8 cellular contexts compared by ENCODE assay signal in the genomic region with DNA sequence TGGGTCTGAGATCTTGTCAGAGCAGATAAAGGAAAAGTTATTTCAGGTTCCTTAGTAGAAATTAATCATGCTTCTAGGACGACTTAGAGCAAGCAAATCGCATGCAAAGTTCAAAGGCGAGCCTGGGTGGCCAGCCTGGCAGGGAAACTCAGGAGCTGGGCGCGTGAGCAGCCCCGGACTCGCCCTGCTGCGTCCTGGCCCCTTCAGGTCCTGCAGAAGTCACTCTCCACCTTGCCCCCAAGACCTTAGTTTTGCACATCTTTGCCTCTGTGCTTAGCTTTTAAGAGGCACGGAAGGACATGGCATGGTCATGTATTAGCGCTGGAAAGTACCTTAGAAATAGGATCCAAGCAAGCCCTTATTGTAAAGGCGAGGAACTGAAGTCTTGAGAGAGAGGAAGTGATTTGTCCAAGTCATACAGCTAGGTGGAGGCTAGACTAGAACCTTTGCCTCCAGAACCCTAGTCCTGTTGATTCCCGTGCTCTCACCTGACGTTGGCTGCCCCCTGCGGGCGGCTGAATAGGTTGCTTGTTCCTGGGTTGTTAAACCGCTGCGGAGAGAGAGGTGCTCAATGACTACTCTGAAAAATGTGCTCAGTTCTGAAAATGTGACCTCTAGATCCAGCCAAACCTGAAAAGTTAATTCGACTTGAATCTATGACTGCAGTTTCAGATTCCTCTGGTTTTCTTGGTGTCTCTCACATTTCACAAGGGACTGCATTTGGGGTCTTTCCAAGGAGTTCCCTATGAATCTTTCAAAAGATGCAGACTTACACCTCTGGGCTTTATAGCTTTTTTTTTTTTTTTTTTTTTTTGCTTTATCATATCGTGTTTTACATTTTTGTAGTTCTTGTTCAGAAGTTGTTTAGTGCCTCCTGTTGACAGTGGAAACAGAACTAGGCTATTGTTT. TPM values are rescaled to one million over a fixed set of nuclear protein-coding genes. Genes with fewer than 3 reads are reported as not detected.
DNase-seq lines count a peak whose midpoint lies in the region; ATAC-seq, FAIRE-seq and TF ChIP-seq lines count a peak whose summit lies in the region.

No MANE protein-coding gene starts in this region.

- no peak for DNase-seq in AG09319 (ENCODE audit: extremely low read depth, low read depth)
- peak; percentile 74 for DNase-seq in NCI-H748 (lab: John Stamatoyannopoulos, UW; ENCODE audit: unreplicated experiment)
- peak; percentile 89 for DNase-seq in activated CD8-positive, alpha-beta T cell treated with anti-CD3 and anti-CD28 coated beads, Interleukin-2, amount 10 ng/mL, durations not matched to agents 7 days and 5 days
- peak; percentile 35 for DNase-seq in endothelial cell of umbilical vein (ENCODE audit: low read depth, low spot score)
- DNase-seq in thyroid gland: peak; percentile 23 to 57

- H3K9me3 Mint-ChIP-seq in activated CD8-positive, alpha-beta T cell treated with anti-CD3 and anti-CD28 coated beads, Interleukin-2, amount 10 ng/mL, durations not matched to agents 7 days and 5 days (ENCODE audit: insufficient read depth): no peaks in the 10 kb centered on the region
- H3K9me3 Mint-ChIP-seq in nephron: no peaks in the 10 kb centered on the region

- peak; percentile 86 for FAIRE-seq in endothelial cell of umbilical vein (lab: Jason Lieb, UNC)

- H3K27me3 ChIP-seq in endothelial cell of umbilical vein (ENCODE audit: control insufficient read depth in 2 of 2, insufficient read depth in 2 of 2, low read length in 2 of 2) (peaks cover 25 to 32% of the 10 kb centered on the region in 2 experiments), thyroid gland (no peaks in the 10 kb centered on the region)

- H2AFZ ChIP-seq in endothelial cell of umbilical vein (ENCODE audit: low read depth, low read length): peak overlapping the region; percentile 15

- POLR2A ChIA-PET in activated CD8-positive, alpha-beta T cell treated with anti-CD3 and anti-CD28 coated beads, Interleukin-2, amount 10 ng/mL, durations not matched to agents 7 days and 5 days (lab: Charles Lee): interaction anchor here (0.6 to 9.1 kb wide), 17 partner anchors 19 to 129 kb away, joined by 3 to 212 read pairs (median 5); a partner anchor contains a TSS
- POLR2A ChIA-PET in endothelial cell of umbilical vein (lab: Charles Lee): no interaction called here

- H3K79me2 ChIP-seq in endothelial cell of umbilical vein (ENCODE audit: control insufficient read depth, insufficient read depth, low read length): no peaks in the 10 kb centered on the region

- H4K20me1 ChIP-seq in endothelial cell of umbilical vein (replicated peaks; ENCODE audit: control insufficient read depth, extremely low read depth, insufficient read depth, low read length): no peaks in the 10 kb centered on the region

- no peaks in the 10 kb centered on the region for H3K9me3 ChIP-seq in endothelial cell of umbilical vein (replicated peaks; ENCODE audit: control insufficient read depth, insufficient read depth, low read length)
- H3K9me3 ChIP-seq in thyroid gland: no peaks in the 10 kb centered on the region

- peak overlapping the region; percentile 72 for H3K4me2 ChIP-seq in endothelial cell of umbilical vein (ENCODE audit: insufficient read depth, low read length)

- TF ChIP-seq CTCF in AG09319 (IDR thresholded peaks at IDR 0.05; ENCODE audit: low read depth, low read length) (peak; percentile 35), endothelial cell of umbilical vein (IDR thresholded peaks at IDR 0.05; ENCODE audit: extremely low read depth in 1 of 2, insufficient read depth in 1 of 2, low read depth in 1 of 2, low read length in 2 of 2) (peak; percentile 53), nephron (IDR thresholded peaks at IDR 0.05; ENCODE audit: unreplicated experiment in 3 of 3) (peak; percentile 18 to 47 (median 44)), thyroid gland (IDR thresholded peaks at IDR 0.05) (peak in 4 of 6 experiments; percentile 9 to 44 (median 42))

- intact Hi-C loops in endothelial cell of umbilical vein (cut with micrococcal nuclease) (loop anchor here (1.0 to 5.0 kb wide), 3 partner anchors 38 to 129 kb away; a partner anchor contains a TSS), thyroid gland (cut with DNase I) (no loop called here)

- peaks cover 18% of the 10 kb centered on the region for H3K36me3 Mint-ChIP-seq in activated CD8-positive, alpha-beta T cell treated with anti-CD3 and anti-CD28 coated beads, Interleukin-2, amount 10 ng/mL, durations not matched to agents 7 days and 5 days (ENCODE audit: low read depth)
- peaks cover 4% of the 10 kb centered on the region for H3K36me3 Mint-ChIP-seq in nephron (ENCODE audit: low read depth)

- no peak for TF ChIP-seq POLR2A in endothelial cell of umbilical vein (IDR thresholded peaks at IDR 0.05; ENCODE audit: low read depth, low read length)
- TF ChIP-seq POLR2A in thyroid gland (IDR thresholded peaks at IDR 0.05): no peak

- peaks cover 35% of the 10 kb centered on the region for H3K4me1 Mint-ChIP-seq in activated CD8-positive, alpha-beta T cell treated with anti-CD3 and anti-CD28 coated beads, Interleukin-2, amount 10 ng/mL, durations not matched to agents 7 days and 5 days (ENCODE audit: low read depth)
- H3K4me1 Mint-ChIP-seq in nephron: peaks cover 19% of the 10 kb centered on the region

- H3K9me1 ChIP-seq in endothelial cell of umbilical vein (replicated peaks; ENCODE audit: control insufficient read depth, extremely low read depth, insufficient read depth, low read length): no peaks in the 10 kb centered on the region

- ATAC-seq in GM18858 (IDR thresholded peaks at IDR 0.05; ENCODE audit: unreplicated experiment) (peak; percentile 22), HG03139 (IDR thresholded peaks at IDR 0.05; ENCODE audit: unreplicated experiment) (peak; percentile 31)
- peak; percentile 47 for ATAC-seq in activated CD8-positive, alpha-beta T cell treated with anti-CD3 and anti-CD28 coated beads, Interleukin-2, amount 10 ng/mL, durations not matched to agents 7 days and 5 days

- no peak overlapping the region for H3K27ac ChIP-seq in endothelial cell of umbilical vein (ENCODE audit: insufficient read depth, low read depth, low read length)
- no peak overlapping the region for H3K27ac ChIP-seq in thyroid gland

- no peaks in the 10 kb centered on the region for H3K27me3 Mint-ChIP-seq in activated CD8-positive, alpha-beta T cell treated with anti-CD3 and anti-CD28 coated beads, Interleukin-2, amount 10 ng/mL, durations not matched to agents 7 days and 5 days (ENCODE audit: low read depth)
- H3K27me3 Mint-ChIP-seq in nephron (ENCODE audit: low read depth): peaks cover 60% of the 10 kb centered on the region

- H3K4me3 Mint-ChIP-seq in activated CD8-positive, alpha-beta T cell treated with anti-CD3 and anti-CD28 coated beads, Interleukin-2, amount 10 ng/mL, durations not matched to agents 7 days and 5 days: peak overlapping the region; percentile 96
- peak overlapping the region; percentile 81 to 82 (median 81) for H3K4me3 Mint-ChIP-seq in nephron

- WGBS in thyroid gland, 2 donors: 12 to 14% methylated on average over 16 to 19 of the region's 19 CpGs

- peak overlapping the region; percentile 89 for H3K27ac Mint-ChIP-seq in activated CD8-positive, alpha-beta T cell treated with anti-CD3 and anti-CD28 coated beads, Interleukin-2, amount 10 ng/mL, durations not matched to agents 7 days and 5 days
- H3K27ac Mint-ChIP-seq in nephron: no peak overlapping the region

- CTCF ChIA-PET in activated CD8-positive, alpha-beta T cell treated with anti-CD3 and anti-CD28 coated beads, Interleukin-2, amount 10 ng/mL, durations not matched to agents 7 days and 5 days (lab: Charles Lee): interaction anchor here (0.6 to 11.7 kb wide), 36 partner anchors 9 to 256 kb away, joined by 3 to 165 read pairs (median 4); a partner anchor contains a TSS
- CTCF ChIA-PET in endothelial cell of umbilical vein (lab: Charles Lee): interaction anchor here (0.6 to 1.5 kb wide), 7 partner anchors 21 to 1086 kb away, joined by 3 to 9 read pairs (median 4); no protein-coding TSS in a partner anchor

- BruUV-seq in endothelial cell of umbilical vein (replicated peaks; lab: Mats Ljungman, UMichigan): no TSS peak

- no peaks in the 10 kb centered on the region for H3K36me3 ChIP-seq in endothelial cell of umbilical vein (ENCODE audit: control insufficient read depth in 2 of 2, extremely low read depth in 1 of 2, insufficient read depth in 2 of 2, low read length in 2 of 2)
- no peaks in the 10 kb centered on the region for H3K36me3 ChIP-seq in thyroid gland

- dilution Hi-C loops in endothelial cell of umbilical vein (cut with MboI; ENCODE audit: extremely low pct_ligation_motif_present, low sequenced_read_pairs): no loop called here

- H3K4me3 ChIP-seq in endothelial cell of umbilical vein (replicated peaks in 1 of 3; ENCODE audit: insufficient read depth in 1 of 3, low read depth in 1 of 3, low read length in 3 of 3) (no peak overlapping the region), thyroid gland (replicated peaks in 1 of 3) (peak overlapping the region in 2 of 3 donors; percentile 15 to 40)

- H3K9ac ChIP-seq in endothelial cell of umbilical vein (replicated peaks; ENCODE audit: extremely low read depth, insufficient read depth, low read length): no peak overlapping the region

- peaks cover 27% of the 10 kb centered on the region for H3K4me1 ChIP-seq in endothelial cell of umbilical vein (ENCODE audit: control insufficient read depth, extremely low read depth, insufficient read depth, low read length)
- peaks cover 17 to 20% of the 10 kb centered on the region in 2 donors for H3K4me1 ChIP-seq in thyroid gland

TF ChIP-seq in endothelial cell of umbilical vein, 7 proteins besides CTCF, POLR2A, EP300 and RAD21 (continues in another document):
- TF ChIP-seq POLR2AphosphoS5 (IDR thresholded peaks at IDR 0.05; ENCODE audit: insufficient read depth, low read depth, low read length) (no peak), MYC (IDR thresholded peaks at IDR 0.05; ENCODE audit: low read depth, low read length) (no peak), JUN (IDR thresholded peaks at IDR 0.05; ENCODE audit: borderline replicate concordance, insufficient read depth, insufficient read length, low read depth) (no peak), FOS (IDR thresholded peaks at IDR 0.05; ENCODE audit: borderline replicate concordance, insufficient read depth, low read length) (no peak), EZH2 (IDR thresholded peaks at IDR 0.05; ENCODE audit: borderline replicate concordance, low read depth, low read length, severe bottlenecking) (peak; percentile 13)

RNA-seq across cellular contexts. Expression of a gene that starts 2.7 kb away (rescaled TPM):
- 1 to 10 TPM; 7.5 to 8.2 TPM for total RNA-seq in activated CD8-positive, alpha-beta T cell treated with anti-CD3 and anti-CD28 coated beads, Interleukin-2, amount 10 ng/mL, durations not matched to agents 7 days and 5 days
- 0.53 and 0.58 TPM in 2 replicates for total RNA-seq in endothelial cell of umbilical vein
- polyA plus RNA-seq in endothelial cell of umbilical vein: 0.10 and 0.14 TPM in 2 replicates
- polyA plus RNA-seq in endothelial cell of umbilical vein (2011; cell fraction: cytosol; rRNA removed): 0.04 and 0.19 TPM in 2 replicates
- 0.25 and 0.29 TPM in 2 replicates for polyA plus RNA-seq in endothelial cell of umbilical vein (2011; cell fraction: nucleus; rRNA removed)
- polyA plus RNA-seq in endothelial cell of umbilical vein (2012): 0.20 TPM in 1 of 2 replicates, not detected in the other
- polyA minus RNA-seq in endothelial cell of umbilical vein: 1.2 and 2.2 TPM in 2 replicates
- polyA minus RNA-seq in endothelial cell of umbilical vein (2011; cell fraction: cytosol; rRNA and poly(A)+ RNA removed): 1.7 TPM
- polyA minus RNA-seq in endothelial cell of umbilical vein (2011; cell fraction: nucleus; rRNA and poly(A)+ RNA removed): 0.19 and 0.38 TPM in 2 replicates
- total RNA-seq in thyroid gland: under 1 TPM in 1 of 4 donors, not detected in 3; 0.75 TPM

Comparison
In these comparisons a context has a peak if more than half of its experiments do, and no peak if none do; other contexts are left out.
1. H3K4me3 ChIP-seq: peak in thyroid gland (2 of 3); none in endothelial cell of umbilical vein (0 of 3).
2. Peak in every context shown above with its lines, with median percentiles within 50 percentile points of each other: CTCF ChIP-seq and ATAC-seq.